27 cellular contexts compared by ENCODE assay signal in the genomic region with DNA sequence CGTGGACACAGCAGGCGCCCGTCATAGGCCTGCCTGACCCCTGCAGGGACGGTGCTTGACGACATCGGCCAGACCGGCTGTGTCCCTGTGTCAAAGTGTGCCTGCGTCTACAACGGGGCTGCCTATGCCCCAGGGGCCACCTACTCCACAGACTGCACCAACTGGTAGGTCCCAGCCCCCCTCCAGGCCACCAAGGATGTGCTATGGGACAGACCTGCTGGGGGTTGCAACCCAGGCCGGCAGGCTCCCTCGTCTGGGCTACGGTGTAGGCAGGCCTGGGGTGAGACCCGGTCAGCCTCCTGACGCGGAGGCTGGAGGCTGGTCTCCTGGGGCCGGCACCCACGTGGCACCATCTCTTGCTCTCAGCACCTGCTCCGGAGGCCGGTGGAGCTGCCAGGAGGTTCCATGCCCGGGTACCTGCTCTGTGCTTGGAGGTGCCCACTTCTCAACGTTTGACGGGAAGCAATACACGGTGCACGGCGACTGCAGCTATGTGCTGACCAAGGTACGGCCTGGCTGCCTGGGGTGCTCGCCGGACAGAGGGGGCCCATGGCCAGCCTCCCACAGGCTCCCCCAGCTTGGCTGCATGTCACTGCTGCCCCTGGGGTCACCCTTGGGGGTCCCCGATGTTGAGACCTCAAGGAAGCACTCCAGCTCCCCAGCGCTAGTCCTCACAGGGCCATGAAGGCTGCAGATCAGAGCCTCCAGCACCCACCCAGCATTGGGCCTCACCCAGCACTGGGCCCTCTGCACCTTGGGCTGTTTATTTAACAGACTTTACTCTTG. TPM values are rescaled to one million over a fixed set of nuclear protein-coding genes. Genes with fewer than 3 reads are reported as not detected.
A peak's percentile ranks its signal among the peaks of the same experiment; 100 is the strongest.
DNase-seq lines count a peak whose midpoint lies in the region; ATAC-seq, FAIRE-seq and TF ChIP-seq lines count a peak whose summit lies in the region.
"Had no signal": no experiment of that assay in that cellular context is flagged by ENCODE, and none has a peak within 500 bp of the region (broad histone marks: within the 10 kb centered on the region; RNA-seq: fewer than 3 reads in every experiment).

No MANE protein-coding gene starts in this region.

- no peaks in the 10 kb centered on the region for H3K4me1 Mint-ChIP-seq in activated naive CD8-positive, alpha-beta T cell treated with anti-CD3 and anti-CD28 coated beads, Interleukin-2, amount 10 ng/mL, durations not matched to agents 7 days and 5 days
- H3K4me1 Mint-ChIP-seq in activated naive CD8-positive, alpha-beta T cell treated with anti-CD3 and anti-CD28 coated beads for 36 hours: no peaks in the 10 kb centered on the region
- H3K4me1 Mint-ChIP-seq in activated T-helper 17 cell treated with anti-CD3 and anti-CD28 coated beads, Interleukin-2, amount 50 U/mL, for 72 hours: no peaks in the 10 kb centered on the region
- H3K4me1 Mint-ChIP-seq: nephron; stimulated activated memory B cell treated with anti-CD40 and anti-IgM and Interleukin-4, amounts not matched to agents 10 μg/mL and 1 μg/mL and 100 μg/mL, for 72 hours had no signal

- H2BK20ac ChIP-seq in H1 (ENCODE audit: low read length): no peak overlapping the region

- 86% methylated on average over 27 of the region's 30 CpGs; no CpG with 5 or more reads in 1 of the 2 experiments for WGBS in H1 (ENCODE audit: extremely low coverage in 1 of 2, insufficient coverage in 1 of 2, insufficient read length in 1 of 2, insufficient replicate concordance in 2 of 2, low coverage in 1 of 2, low lambda C conversion rate in 2 of 2, missing lambda C conversion rate in 1 of 2), 2 experiments

- H3K23ac ChIP-seq in H1 (ENCODE audit: insufficient read length): no peak overlapping the region

- no peak overlapping the region for H3K4me3 Mint-ChIP-seq in activated naive CD8-positive, alpha-beta T cell treated with anti-CD3 and anti-CD28 coated beads, Interleukin-2, amount 10 ng/mL, durations not matched to agents 7 days and 5 days
- no peak overlapping the region for H3K4me3 Mint-ChIP-seq in activated naive CD8-positive, alpha-beta T cell treated with anti-CD3 and anti-CD28 coated beads for 36 hours
- H3K4me3 Mint-ChIP-seq in activated T-helper 17 cell treated with anti-CD3 and anti-CD28 coated beads, Interleukin-2, amount 50 U/mL, for 72 hours: no peak overlapping the region
- H3K4me3 Mint-ChIP-seq: nephron; stimulated activated memory B cell treated with anti-CD40 and anti-IgM and Interleukin-4, amounts not matched to agents 10 μg/mL and 1 μg/mL and 100 μg/mL, for 72 hours had no signal

- no peak for TF ChIP-seq RAD21 in H1 (IDR thresholded peaks at IDR 0.05 in 1 of 2, conservative IDR thresholded peaks at IDR 0.05 in 1 of 2; ENCODE audit: low read depth in 2 of 2, low read length in 2 of 2)

- H2BK15ac ChIP-seq in H1 (ENCODE audit: low read length): no peak overlapping the region

- H4K5ac ChIP-seq in H1 (ENCODE audit: insufficient read length, low read depth, low read length): no peak overlapping the region

- ATAC-seq in activated naive CD8-positive, alpha-beta T cell treated with anti-CD3 and anti-CD28 coated beads, Interleukin-2, amount 10 ng/mL, durations not matched to agents 7 days and 5 days (ENCODE audit: low read depth): no peak
- ATAC-seq in sciatic nerve (no peak), GM19324 (IDR thresholded peaks at IDR 0.05; ENCODE audit: low FRiP score, unreplicated experiment) (no peak)
- ATAC-seq in activated T-helper 17 cell treated with anti-CD3 and anti-CD28 coated beads, Interleukin-2, amount 50 U/mL, for 72 hours (replicated peaks): no peak
- ATAC-seq: stimulated activated memory B cell treated with anti-CD40 and anti-IgM and Interleukin-4, amounts not matched to agents 10 μg/mL and 1 μg/mL and 100 μg/mL, for 72 hours had no signal

- no peak overlapping the region for H3K27ac Mint-ChIP-seq in activated naive CD8-positive, alpha-beta T cell treated with anti-CD3 and anti-CD28 coated beads, Interleukin-2, amount 10 ng/mL, durations not matched to agents 7 days and 5 days
- H3K27ac Mint-ChIP-seq in activated naive CD8-positive, alpha-beta T cell treated with anti-CD3 and anti-CD28 coated beads for 36 hours: no peak overlapping the region
- no peak overlapping the region for H3K27ac Mint-ChIP-seq in activated T-helper 17 cell treated with anti-CD3 and anti-CD28 coated beads, Interleukin-2, amount 50 U/mL, for 72 hours
- H3K27ac Mint-ChIP-seq: nephron; stimulated activated memory B cell treated with anti-CD40 and anti-IgM and Interleukin-4, amounts not matched to agents 10 μg/mL and 1 μg/mL and 100 μg/mL, for 72 hours had no signal

- H2BK5ac ChIP-seq in H1 (ENCODE audit: low read depth, low read length): no peak overlapping the region

- H3K18ac ChIP-seq in H1 (ENCODE audit: extremely low read depth, low read length): no peak overlapping the region

- no peak overlapping the region for H3K56ac ChIP-seq in H1 (replicated peaks; ENCODE audit: insufficient read length, low read depth, low read length)

- no peak overlapping the region for H3K14ac ChIP-seq in H1 (ENCODE audit: insufficient read length)

- H3K4me1 ChIP-seq in H1 (replicated peaks in 1 of 4; ENCODE audit: control insufficient read depth in 3 of 4, insufficient read depth in 4 of 4, low read length in 3 of 4): no peaks in the 10 kb centered on the region
- H3K4me1 ChIP-seq: BLaER1 treated with 17β-estradiol and CSF1 and Interleukin-3, amounts not matched to agents 10 nM and 100 nM; parathyroid adenoma had no signal

- H3K4me3 ChIP-seq in H1 (ENCODE audit: extremely low read depth in 1 of 4, insufficient read depth in 2 of 4, low read depth in 3 of 4, low read length in 4 of 4): no peak overlapping the region
- H3K4me3 ChIP-seq: BLaER1 treated with 17β-estradiol and CSF1 and Interleukin-3, amounts not matched to agents 10 nM and 100 nM; thoracic aorta had no signal

- TF ChIP-seq EP300 in H1 (IDR thresholded peaks at IDR 0.05; ENCODE audit: borderline replicate concordance in 1 of 2, low read depth in 2 of 2, low read length in 2 of 2): no peak

- H3K79me1 ChIP-seq in H1 (ENCODE audit: low read depth, low read length): no peaks in the 10 kb centered on the region

- POLR2A ChIA-PET in activated naive CD8-positive, alpha-beta T cell treated with anti-CD3 and anti-CD28 coated beads, Interleukin-2, amount 10 ng/mL, durations not matched to agents 7 days and 5 days (lab: Charles Lee): no interaction called here
- POLR2A ChIA-PET in H1 (lab: Charles Lee; ENCODE audit: partially characterized antibody): no interaction called here

- peaks cover 4% of the 10 kb centered on the region; the same call in 1 of the 2 replicates for H3K23me2 ChIP-seq in H1 (ENCODE audit: low read depth, low read length)

- no peaks in the 10 kb centered on the region for H4K20me1 ChIP-seq in H1 (replicated peaks in 1 of 2; ENCODE audit: control insufficient read depth in 1 of 2, insufficient read depth in 2 of 2, low read length in 2 of 2)

- H3K9me3 ChIP-seq in H1 (ENCODE audit: insufficient read depth in 2 of 2, low read depth in 1 of 2, low read length in 1 of 2): peaks cover 13 to 66% of the 10 kb centered on the region in 2 experiments; a peak in 3 of 4 replicates
- H3K9me3 ChIP-seq: thoracic aorta had no signal

- TF ChIP-seq CTCF in GM10266 (IDR thresholded peaks at IDR 0.05; ENCODE audit: control insufficient read depth, insufficient read depth, low read depth, missing control alignments): no peak
- no peak for TF ChIP-seq CTCF in H1 (IDR thresholded peaks at IDR 0.05; ENCODE audit: control extremely low read depth in 1 of 3, insufficient read depth in 1 of 3, low read depth in 1 of 3, low read length in 3 of 3)

- H3K36me3 ChIP-seq in H1 (ENCODE audit: control insufficient read depth in 2 of 4, insufficient read depth in 4 of 4, low read length in 3 of 4): no peaks in the 10 kb centered on the region
- H3K36me3 ChIP-seq: BLaER1 treated with 17β-estradiol and CSF1 and Interleukin-3, amounts not matched to agents 10 nM and 100 nM; thoracic aorta had no signal

- CTCF ChIA-PET in H1 (lab: Charles Lee; ENCODE audit: partially characterized antibody): no interaction called here

- FAIRE-seq in H1 (lab: Jason Lieb, UNC): no peak
- FAIRE-seq: colon, GM12891 had no signal

- H3K4ac ChIP-seq in H1 (replicated peaks; ENCODE audit: insufficient read length, low read depth, low read length): no peak overlapping the region

- H4K91ac ChIP-seq in H1 (replicated peaks; ENCODE audit: insufficient read length, low read length): no peak overlapping the region

- no peak overlapping the region for H3K27ac ChIP-seq in H1 (ENCODE audit: low read depth, low read length)
- H3K27ac ChIP-seq: BLaER1 treated with 17β-estradiol and CSF1 and Interleukin-3, amounts not matched to agents 10 nM and 100 nM; parathyroid adenoma; RWPE1; thoracic aorta had no signal

- no peak overlapping the region for H2AFZ ChIP-seq in H1 (ENCODE audit: low read length)
- H2AFZ ChIP-seq: parathyroid adenoma had no signal

- no peaks in the 10 kb centered on the region for H3K27me3 ChIP-seq in H1 (replicated peaks in 1 of 4; ENCODE audit: control insufficient read depth in 3 of 4, extremely low read depth in 1 of 4, insufficient read depth in 3 of 4, low read length in 3 of 4)
- H3K27me3 ChIP-seq: BLaER1 treated with 17β-estradiol and CSF1 and Interleukin-3, amounts not matched to agents 10 nM and 100 nM had no signal

- H3K9ac ChIP-seq in H1 (replicated peaks in 1 of 4; ENCODE audit: extremely low read depth in 1 of 4, low read depth in 3 of 4, low read length in 3 of 4): no peak overlapping the region
- H3K9ac ChIP-seq: BLaER1 treated with 17β-estradiol and CSF1 and Interleukin-3, amounts not matched to agents 10 nM and 100 nM; parathyroid adenoma had no signal

- peak; percentile 25 for DNase-seq in activated naive CD8-positive, alpha-beta T cell treated with anti-CD3 and anti-CD28 coated beads, Interleukin-2, amount 10 ng/mL, durations not matched to agents 7 days and 5 days
- no peak for DNase-seq in activated naive CD8-positive, alpha-beta T cell treated with anti-CD3 and anti-CD28 coated beads for 36 hours
- DNase-seq in GM10266 (ENCODE audit: extremely low spot score): peak; percentile 21
- DNase-seq in H1 (ENCODE audit: low read depth in 1 of 2, low spot score in 2 of 2): no peak
- peak; percentile 48 for DNase-seq in sciatic nerve (ENCODE audit: low spot score)
- no peak for DNase-seq in cortex of kidney (lab: John Stamatoyannopoulos, UW)
- DNase-seq: activated CD4-positive, alpha-beta T cell treated with anti-CD3 and anti-CD28 coated beads, Interleukin-2, amount 50 U/mL, for 4 hours; activated CD8-positive, alpha-beta memory T cell treated with anti-CD3 and anti-CD28 coated beads, Interleukin-2, amount 50 U/mL, for 48 hours; activated gamma-delta T cell; Calu3; effector memory CD4-positive, alpha-beta T cell; foreskin fibroblast; NCI-H2029 treated with DMSO at 0.1 percent for 48 hours; NCI-H774; T1000 had no signal

- no peaks in the 10 kb centered on the region for H3K36me3 Mint-ChIP-seq in activated naive CD8-positive, alpha-beta T cell treated with anti-CD3 and anti-CD28 coated beads, Interleukin-2, amount 10 ng/mL, durations not matched to agents 7 days and 5 days
- no peaks in the 10 kb centered on the region for H3K36me3 Mint-ChIP-seq in activated naive CD8-positive, alpha-beta T cell treated with anti-CD3 and anti-CD28 coated beads for 36 hours
- H3K36me3 Mint-ChIP-seq in activated T-helper 17 cell treated with anti-CD3 and anti-CD28 coated beads, Interleukin-2, amount 50 U/mL, for 72 hours (ENCODE audit: low read depth): no peaks in the 10 kb centered on the region
- H3K36me3 Mint-ChIP-seq: stimulated activated memory B cell treated with anti-CD40 and anti-IgM and Interleukin-4, amounts not matched to agents 10 μg/mL and 1 μg/mL and 100 μg/mL, for 72 hours had no signal

- H3K79me2 ChIP-seq in H1 (ENCODE audit: control insufficient read depth in 1 of 2, insufficient read depth in 2 of 2, low read length in 2 of 2): no peaks in the 10 kb centered on the region
- H3K79me2 ChIP-seq: parathyroid adenoma had no signal

- no peak overlapping the region for H3K4me2 ChIP-seq in H1 (ENCODE audit: insufficient read depth in 1 of 2, low read depth in 2 of 2, low read length in 2 of 2)
- H3K4me2 ChIP-seq: BLaER1 treated with 17β-estradiol and CSF1 and Interleukin-3, amounts not matched to agents 10 nM and 100 nM had no signal

- H2BK120ac ChIP-seq in H1 (replicated peaks; ENCODE audit: low read depth, low read length): no peak overlapping the region

- H3K9me3 Mint-ChIP-seq in activated naive CD8-positive, alpha-beta T cell treated with anti-CD3 and anti-CD28 coated beads, Interleukin-2, amount 10 ng/mL, durations not matched to agents 7 days and 5 days: no peaks in the 10 kb centered on the region
- H3K9me3 Mint-ChIP-seq in activated naive CD8-positive, alpha-beta T cell treated with anti-CD3 and anti-CD28 coated beads for 36 hours: peaks cover 5% of the 10 kb centered on the region
- no peaks in the 10 kb centered on the region for H3K9me3 Mint-ChIP-seq in activated T-helper 17 cell treated with anti-CD3 and anti-CD28 coated beads, Interleukin-2, amount 50 U/mL, for 72 hours

- intact Hi-C loops in sciatic nerve (cut with DNase I): no loop called here

- H2BK12ac ChIP-seq in H1 (ENCODE audit: low read depth, low read length): no peak overlapping the region

- no peaks in the 10 kb centered on the region for H3K27me3 Mint-ChIP-seq in activated naive CD8-positive, alpha-beta T cell treated with anti-CD3 and anti-CD28 coated beads, Interleukin-2, amount 10 ng/mL, durations not matched to agents 7 days and 5 days
- H3K27me3 Mint-ChIP-seq in activated naive CD8-positive, alpha-beta T cell treated with anti-CD3 and anti-CD28 coated beads for 36 hours: no peaks in the 10 kb centered on the region
- H3K27me3 Mint-ChIP-seq in activated T-helper 17 cell treated with anti-CD3 and anti-CD28 coated beads, Interleukin-2, amount 50 U/mL, for 72 hours: no peaks in the 10 kb centered on the region

- H4K8ac ChIP-seq in H1 (ENCODE audit: extremely low read depth, insufficient read depth, low read length): peak overlapping the region; percentile 51; the same call in 1 of the 2 replicates

- H2AK5ac ChIP-seq in H1 (ENCODE audit: low read depth, low read length): no peak overlapping the region

- no peak for TF ChIP-seq POLR2A in H1 (IDR thresholded peaks at IDR 0.05; ENCODE audit: control extremely low read depth in 1 of 2, low read depth in 2 of 2, low read length in 2 of 2)

RNA-seq across cellular contexts. Expression of a gene that starts 7.7 kb away (rescaled TPM):
- not detected for total RNA-seq in activated naive CD8-positive, alpha-beta T cell treated with anti-CD3 and anti-CD28 coated beads, Interleukin-2, amount 10 ng/mL, durations not matched to agents 7 days and 5 days
- total RNA-seq in activated naive CD8-positive, alpha-beta T cell treated with anti-CD3 and anti-CD28 coated beads for 36 hours: not detected
- not detected in 2 replicates for total RNA-seq in H1 (2021; fragmentation: NEBNext Ultra II Directional; extraction: Animal tissue kit (Norgen Biotek cat#: 25700))
- not detected in 2 replicates for polyA plus RNA-seq in H1 (2011; rRNA removed)
- not detected for polyA plus RNA-seq in H1 (2011; cell fraction: cytosol; rRNA removed)
- polyA plus RNA-seq in H1 (2011; cell fraction: nucleus; rRNA removed): not detected
- polyA plus RNA-seq in H1 (2012, experiment 1 of 2): not detected in 4 replicates
- polyA plus RNA-seq in H1 (2012, experiment 2 of 2): not detected
- polyA plus RNA-seq in H1 (2013, experiment 1 of 2): not detected
- polyA plus RNA-seq in H1 (2013, experiment 2 of 2): not detected
- polyA minus RNA-seq in H1 (2011; rRNA and poly(A)+ RNA removed): not detected in 2 replicates
- not detected for polyA minus RNA-seq in H1 (2011; cell fraction: cytosol; rRNA and poly(A)+ RNA removed)
- not detected for polyA minus RNA-seq in H1 (2011; cell fraction: nucleus; rRNA and poly(A)+ RNA removed)
- total RNA-seq in sciatic nerve: 0.27 TPM
- not detected for total RNA-seq in activated T-helper 17 cell treated with anti-CD3 and anti-CD28 coated beads, Interleukin-2, amount 50 U/mL, for 72 hours
- total RNA-seq: M059J had no signal

RNA-seq across cellular contexts. Expression of a gene that starts 57.4 kb away (rescaled TPM):
- total RNA-seq in activated naive CD8-positive, alpha-beta T cell treated with anti-CD3 and anti-CD28 coated beads, Interleukin-2, amount 10 ng/mL, durations not matched to agents 7 days and 5 days: not detected
- not detected for total RNA-seq in activated naive CD8-positive, alpha-beta T cell treated with anti-CD3 and anti-CD28 coated beads for 36 hours
- 0.02 and 0.31 TPM in 2 replicates for total RNA-seq in H1 (2021; fragmentation: NEBNext Ultra II Directional; extraction: Animal tissue kit (Norgen Biotek cat#: 25700))
- 0.03 and 0.44 TPM in 2 replicates for polyA plus RNA-seq in H1 (2011; rRNA removed)
- 0.03 TPM for polyA plus RNA-seq in H1 (2011; cell fraction: cytosol; rRNA removed)
- polyA plus RNA-seq in H1 (2011; cell fraction: nucleus; rRNA removed): 0.10 TPM
- 0.01 to 0.09 TPM (median 0.03 TPM) in 4 replicates for polyA plus RNA-seq in H1 (2012, experiment 1 of 2)
- 0.01 TPM for polyA plus RNA-seq in H1 (2012, experiment 2 of 2)
- 0.02 TPM for polyA plus RNA-seq in H1 (2013, experiment 1 of 2)
- 0.02 TPM for polyA plus RNA-seq in H1 (2013, experiment 2 of 2)
- 0.02 and 0.03 TPM in 2 replicates for polyA minus RNA-seq in H1 (2011; rRNA and poly(A)+ RNA removed)
- not detected for polyA minus RNA-seq in H1 (2011; cell fraction: cytosol; rRNA and poly(A)+ RNA removed)
- polyA minus RNA-seq in H1 (2011; cell fraction: nucleus; rRNA and poly(A)+ RNA removed): 0.10 TPM
- 0.71 TPM for total RNA-seq in sciatic nerve
- total RNA-seq in activated T-helper 17 cell treated with anti-CD3 and anti-CD28 coated beads, Interleukin-2, amount 50 U/mL, for 72 hours: not detected
- total RNA-seq: M059J, skeletal muscle tissue, thoracic aorta had no signal

Comparison
In these comparisons a context has a peak if more than half of its experiments do, and no peak if none do; other contexts are left out.
1. DNase-seq: peak in activated naive CD8-positive, alpha-beta T cell treated with anti-CD3 and anti-CD28 coated beads, Interleukin-2, amount 10 ng/mL, durations not matched to agents 7 days and 5 days (single experiment), GM10266 (single experiment) and sciatic nerve (single experiment); none in activated naive CD8-positive, alpha-beta T cell treated with anti-CD3 and anti-CD28 coated beads for 36 hours (single experiment), H1 (0 of 2) and cortex of kidney (single experiment).